12 cellular contexts compared by ENCODE assay signal in the genomic region with DNA sequence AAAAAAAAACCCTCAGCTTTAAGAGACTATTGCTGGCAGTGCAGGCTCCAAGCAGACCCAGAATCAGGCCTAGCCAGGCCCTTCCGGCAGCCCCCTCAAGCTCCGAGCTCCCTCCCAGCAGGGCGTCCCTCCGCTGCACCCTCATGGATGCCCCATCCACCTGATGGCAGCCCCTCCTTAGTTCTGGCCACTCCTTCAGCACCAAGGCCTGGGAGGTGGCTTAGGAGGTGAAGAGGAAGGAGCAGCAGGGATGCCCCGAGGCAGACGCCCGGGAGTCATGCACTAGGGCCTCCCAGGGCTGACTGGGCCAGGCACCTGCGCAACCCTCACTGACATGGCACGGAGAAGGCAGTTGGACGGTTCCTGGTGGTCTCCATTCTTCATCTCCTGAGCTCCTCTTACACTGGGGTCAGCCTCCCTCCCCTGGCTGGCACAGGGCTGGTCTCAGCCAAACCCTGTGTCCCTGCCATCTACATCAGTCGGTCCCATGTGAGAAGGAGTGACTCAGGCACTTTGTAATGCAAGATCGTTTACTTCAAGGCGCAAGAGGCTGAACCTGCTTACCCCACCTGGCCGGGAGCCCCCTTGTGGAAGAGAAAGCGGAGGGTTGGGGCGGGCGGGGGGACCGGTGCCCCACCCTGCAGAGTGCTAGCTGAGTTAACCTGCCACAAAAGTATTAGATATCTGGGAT. TPM values are rescaled to one million over a fixed set of nuclear protein-coding genes. Genes with fewer than 3 reads are reported as not detected.
DNase-seq lines count a peak whose midpoint lies in the region; ATAC-seq and TF ChIP-seq lines count a peak whose summit lies in the region.
"Had no signal": no experiment of that assay in that cellular context is flagged by ENCODE, and none has a peak within 500 bp of the region (broad histone marks: within the 10 kb centered on the region; RNA-seq: fewer than 3 reads in every experiment).

No MANE protein-coding gene starts in this region.

- H3K9me3 Mint-ChIP-seq in immature natural killer cell: no peaks in the 10 kb centered on the region
- H3K9me3 Mint-ChIP-seq: effector memory CD8-positive, alpha-beta T cell had no signal

- peak overlapping the region in 1 of 5 donors; percentile 3 for H3K4me3 Mint-ChIP-seq in immature natural killer cell
- H3K4me3 Mint-ChIP-seq: effector memory CD8-positive, alpha-beta T cell had no signal

- DNase-seq in Caki2 (ENCODE audit: low read depth) (peak; percentile 92), RWPE2 (ENCODE audit: low spot score) (no peak), DMS 273 (lab: John Stamatoyannopoulos, UW; ENCODE audit: unreplicated experiment) (no peak), immature natural killer cell (no peak)
- DNase-seq: effector memory CD8-positive, alpha-beta T cell; T-helper 9 cell had no signal

- no peaks in the 10 kb centered on the region for H3K27me3 ChIP-seq in RWPE2 (ENCODE audit: insufficient read depth, poor library complexity, severe bottlenecking)
- H3K27me3 ChIP-seq in mucosa of rectum (ENCODE audit: control insufficient read depth in 2 of 2, insufficient read depth in 2 of 2, low read length in 2 of 2): no peaks in the 10 kb centered on the region
- H3K27me3 ChIP-seq: right atrium auricular region had no signal

- H3K36me3 Mint-ChIP-seq in immature natural killer cell: peaks cover 0 to 1% (median 0%) of the 10 kb centered on the region in 3 donors

- in situ Hi-C loops in Caki2 (cut with HindIII; ENCODE audit: low pct_unique_long_range_greater_than_20kb, low sequenced_read_pairs): no loop called here

- H3K27me3 Mint-ChIP-seq in immature natural killer cell (ENCODE audit: low read depth in 3 of 3): peaks cover 0 to 3% (median 0%) of the 10 kb centered on the region in 3 donors

- H3K27ac ChIP-seq in RWPE2 (ENCODE audit: poor library complexity, severe bottlenecking): no peak overlapping the region
- peak overlapping the region; percentile 93 to 94 for H3K27ac ChIP-seq in mucosa of rectum (ENCODE audit: low read depth in 2 of 2, low read length in 2 of 2)
- H3K27ac ChIP-seq: C4-2B, right atrium auricular region had no signal

- H3K27ac Mint-ChIP-seq in immature natural killer cell: no peak overlapping the region
- H3K27ac Mint-ChIP-seq: effector memory CD8-positive, alpha-beta T cell had no signal

- H3K9me3 ChIP-seq in RWPE2 (ENCODE audit: severe bottlenecking): no peaks in the 10 kb centered on the region
- no peaks in the 10 kb centered on the region for H3K9me3 ChIP-seq in mucosa of rectum (ENCODE audit: control insufficient read depth in 2 of 2, low read length in 2 of 2)
- H3K9me3 ChIP-seq: right atrium auricular region had no signal

- ATAC-seq in GM19438 (IDR thresholded peaks at IDR 0.05; ENCODE audit: low read depth, unreplicated experiment) (peak; percentile 21), RWPE2 (ENCODE audit: low read depth) (peak; percentile 15; the same call in 1 of the 3 replicates), GM21717 (IDR thresholded peaks at IDR 0.05; ENCODE audit: unreplicated experiment) (no peak), HG03342 (IDR thresholded peaks at IDR 0.05; ENCODE audit: unreplicated experiment) (no peak)
- ATAC-seq: effector memory CD8-positive, alpha-beta T cell had no signal

- H3K36me3 ChIP-seq in RWPE2 (ENCODE audit: low read depth) (no peaks in the 10 kb centered on the region), mucosa of rectum (ENCODE audit: control insufficient read depth in 2 of 2, insufficient read depth in 2 of 2, low read length in 2 of 2) (no peaks in the 10 kb centered on the region)
- H3K36me3 ChIP-seq: right atrium auricular region had no signal

- no peaks in the 10 kb centered on the region for H3K4me1 ChIP-seq in RWPE2 (ENCODE audit: insufficient read depth, poor library complexity, severe bottlenecking)
- peaks cover 37 to 49% of the 10 kb centered on the region in 2 donors for H3K4me1 ChIP-seq in mucosa of rectum (ENCODE audit: control insufficient read depth in 2 of 2, insufficient read depth in 2 of 2, low read length in 2 of 2)

- peaks cover 8 to 12% of the 10 kb centered on the region in 2 donors for H3K4me1 Mint-ChIP-seq in immature natural killer cell

- TF ChIP-seq CTCF in RWPE2 (IDR thresholded peaks at IDR 0.05; ENCODE audit: poor library complexity, severe bottlenecking): no peak

- H3K4me3 ChIP-seq in RWPE2 (ENCODE audit: severe bottlenecking): no peak overlapping the region
- H3K4me3 ChIP-seq in mucosa of rectum (ENCODE audit: low read length in 2 of 2): peak overlapping the region in 1 of 2 donors; percentile 20
- H3K4me3 ChIP-seq: right atrium auricular region had no signal

- H3K9ac ChIP-seq in mucosa of rectum (ENCODE audit: low read depth in 1 of 2, low read length in 2 of 2): peak overlapping the region; percentile 3 to 14

RNA-seq across cellular contexts. Expression of a gene that starts 53.5 kb away (rescaled TPM):
- total RNA-seq in Caki2 (2014; rRNA removed; shearing (Covaris generic); ENCODE audit: low replicate concordance): 65.9 and 90.3 TPM in 2 replicates
- polyA plus RNA-seq in immature natural killer cell: 1,000 to 10,000 TPM in 2 of 3 donors, 100 to 1,000 TPM in 1; 816 to 1,425 (median 1,420) TPM

Comparison
In these comparisons a context has a peak if more than half of its experiments do, and no peak if none do; other contexts are left out.
1. ATAC-seq: peak in GM19438 (single experiment) and RWPE2 (single experiment); none in GM21717 (single experiment) and HG03342 (single experiment).